Comparison of ENCODE assay signal across 8 cellular contexts in the genomic region with DNA sequence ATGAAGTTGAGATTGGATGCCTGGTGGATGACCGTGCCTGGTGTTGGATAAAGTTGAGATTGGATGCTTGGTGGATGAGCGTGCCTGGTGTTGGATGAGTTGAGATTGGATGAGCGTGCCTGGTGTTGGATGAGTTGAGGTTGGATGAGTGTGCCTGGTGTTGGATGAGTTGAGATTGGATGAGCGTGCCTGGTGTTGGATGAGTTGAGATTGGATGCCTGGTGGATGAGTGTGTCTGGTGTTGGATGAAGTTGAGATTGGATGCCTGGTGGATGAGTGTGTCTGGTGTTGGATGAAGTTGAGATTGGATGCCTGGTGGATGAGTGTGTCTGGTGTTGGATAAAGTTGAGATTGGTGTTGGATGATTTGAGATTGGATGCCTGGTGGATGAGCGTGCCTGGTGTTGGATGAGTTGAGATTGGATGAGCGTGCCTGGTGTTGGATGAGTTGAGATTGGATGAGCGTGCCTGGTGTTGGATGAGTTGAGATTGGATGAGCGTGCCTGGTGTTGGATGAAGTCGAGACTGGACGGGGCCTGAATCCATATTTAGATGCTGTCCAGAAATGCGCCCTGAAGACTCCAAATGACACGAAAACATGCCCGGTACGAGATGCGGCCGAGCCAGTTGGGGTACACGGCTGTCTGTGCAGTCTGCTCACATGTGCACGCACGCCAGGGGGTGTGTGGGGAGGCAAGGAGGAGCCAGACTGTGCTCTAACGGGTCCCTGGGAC. TPM values are rescaled to one million over a fixed set of nuclear protein-coding genes. Genes with fewer than 3 reads are reported as not detected.
DNase-seq lines count a peak whose midpoint lies in the region; ATAC-seq, FAIRE-seq and TF ChIP-seq lines count a peak whose summit lies in the region.
"Not testable (repeated sequence)": the region's sequence is repeated elsewhere in the genome, so short reads cannot be mapped to it uniquely, and the experiment has no call there.

No MANE protein-coding gene starts in this region.

- in situ Hi-C loops in GM12878 (cut with MboI): not testable (repeated sequence)

- H3K9me2 ChIP-seq in PC-3 (replicated peaks; ENCODE audit: low read length): not testable (repeated sequence)

- H3K4me3 ChIP-seq in PC-3 (ENCODE audit: low read length); GM12878; lower lobe of right lung; spleen: not testable (repeated sequence)

- TF ChIP-seq POLR2A in GM12878 (IDR thresholded peaks at IDR 0.05; ENCODE audit: low read depth, low read length); spleen (IDR thresholded peaks at IDR 0.05): not testable (repeated sequence)

- TF ChIP-seq EP300 in GM12878 (IDR thresholded peaks at IDR 0.05; ENCODE audit: borderline replicate concordance in 1 of 2, control insufficient read depth in 1 of 2, low read depth in 2 of 2, low read length in 2 of 2): not testable (repeated sequence)

- H3K27ac ChIP-seq in PC-3 (ENCODE audit: low read length) (peak overlapping the region; percentile 74), epithelial cell of prostate (peak overlapping the region; percentile 81)
- H3K27ac ChIP-seq in GM12878 (ENCODE audit: control insufficient read depth, insufficient read depth); lower lobe of right lung; spleen: not testable (repeated sequence)

- not testable (repeated sequence) for H3K9me3 ChIP-seq in PC-3 (ENCODE audit: low read length); GM12878 (replicated peaks; ENCODE audit: control insufficient read depth, insufficient read depth, low read length); lower lobe of right lung; spleen

- RAD21 ChIA-PET in GM12878 (lab: Charles Lee; ENCODE audit: unreplicated experiment): not testable (repeated sequence)

- not testable (repeated sequence) for H4K20me1 ChIP-seq in PC-3 (ENCODE audit: low read length); GM12878 (ENCODE audit: control insufficient read depth, insufficient read depth)

- CTCF ChIA-PET in PC-3 (lab: Charles Lee); GM12878 (lab: Yijun Ruan, JAX): not testable (repeated sequence)

- H2AFZ ChIP-seq in PC-3 (ENCODE audit: low read length); GM12878 (ENCODE audit: control insufficient read depth, low read depth, low read length): not testable (repeated sequence)

- FAIRE-seq in GM12878 (lab: Jason Lieb, UNC): not testable (repeated sequence)

- H3K36me3 ChIP-seq in PC-3 (ENCODE audit: low read depth, low read length): not testable (repeated sequence)
- H3K36me3 ChIP-seq in GM12878 (ENCODE audit: control insufficient read depth in 2 of 2, insufficient read depth in 2 of 2, low read length in 1 of 2) (peaks cover 4 to 31% of the 10 kb centered on the region in 2 experiments; a peak in 3 of 4 replicates), lower lobe of right lung (peaks cover 72% of the 10 kb centered on the region), spleen (peaks cover 0 to 95% (median 61%) of the 10 kb centered on the region in 6 donors)

- H3K27me3 ChIP-seq in PC-3 (ENCODE audit: low read length); GM12878 (replicated peaks in 1 of 2; ENCODE audit: control insufficient read depth in 2 of 2, insufficient read depth in 2 of 2, low read length in 1 of 2); lower lobe of right lung (ENCODE audit: low read depth); spleen (replicated peaks in 1 of 7): not testable (repeated sequence)

- not testable (repeated sequence) for H3F3A ChIP-seq in PC-3 (ENCODE audit: low read length, unreplicated experiment)

- SMC1A ChIA-PET in GM12878 (lab: Charles Lee; ENCODE audit: uncharacterized antibody, unreplicated experiment): not testable (repeated sequence)

- peak; percentile 35 for DNase-seq in HCEC 1CT
- peak; percentile 52 for DNase-seq in PC-3
- DNase-seq in T1000 (lab: John Stamatoyannopoulos, UW): peak; percentile 92
- DNase-seq in GM12878 (ENCODE audit: low read depth, low spot score); epithelial cell of prostate (ENCODE audit: low read depth, low spot score): not testable (repeated sequence)
- DNase-seq in Right ventricle myocardium superior: peak; percentile 28
- DNase-seq in lower lobe of right lung: peak; percentile 26
- DNase-seq in spleen: peak; percentile 49

- not testable (repeated sequence) for ATAC-seq in PC-3; GM12878; Right ventricle myocardium superior (ENCODE audit: poor library complexity); lower lobe of right lung

- BruUV-seq in PC-3 (replicated peaks; lab: Mats Ljungman, UMichigan): not testable (repeated sequence)
- TSS peak; percentile 40 for BruUV-seq in GM12878 (replicated peaks; lab: Mats Ljungman, UMichigan)

- H3K4me2 ChIP-seq in PC-3 (ENCODE audit: low read length); GM12878 (ENCODE audit: control insufficient read depth, insufficient read depth): not testable (repeated sequence)

- H3K4me1 ChIP-seq in PC-3 (ENCODE audit: insufficient read depth, low read length) (peaks cover 27% of the 10 kb centered on the region), spleen (peaks cover 0 to 14% (median 4%) of the 10 kb centered on the region in 6 donors)
- not testable (repeated sequence) for H3K4me1 ChIP-seq in GM12878 (ENCODE audit: control insufficient read depth, insufficient read depth, low read length); lower lobe of right lung

- intact Hi-C loops in PC-3 (cut with micrococcal nuclease); GM12878 (cut with micrococcal nuclease; ENCODE audit: unreplicated experiment); Right ventricle myocardium superior (cut with DNase I); lower lobe of right lung (cut with DNase I); spleen (cut with DNase I; ENCODE audit: low total_unique reads): not testable (repeated sequence)

- POLR2A ChIA-PET in PC-3 (lab: Charles Lee; ENCODE audit: unreplicated experiment); GM12878 (lab: Charles Lee): not testable (repeated sequence)

- H3K79me2 ChIP-seq in PC-3 (ENCODE audit: low read length): peaks cover 11% of the 10 kb centered on the region; the same call in 1 of the 2 replicates
- H3K79me2 ChIP-seq in GM12878 (ENCODE audit: control insufficient read depth, insufficient read depth, low read length): not testable (repeated sequence)

- not testable (repeated sequence) for TF ChIP-seq CTCF in PC-3 (conservative IDR thresholded peaks at IDR 0.05; ENCODE audit: low read depth, low read length); GM12878 (IDR thresholded peaks at IDR 0.05 in 2 of 3, conservative IDR thresholded peaks at IDR 0.05 in 1 of 3; ENCODE audit: control insufficient read depth in 2 of 3, extremely low read depth in 1 of 3, insufficient read depth in 1 of 3, low read depth in 3 of 3, low read length in 3 of 3); lower lobe of right lung (IDR thresholded peaks at IDR 0.05); spleen (IDR thresholded peaks at IDR 0.05 in 8 of 11, conservative IDR thresholded peaks at IDR 0.05 in 3 of 11)

- TF ChIP-seq RAD21 in GM12878 (IDR thresholded peaks at IDR 0.05; ENCODE audit: insufficient read depth, low read depth, low read length): not testable (repeated sequence)

- H3K9ac ChIP-seq in PC-3 (ENCODE audit: low read length); GM12878 (ENCODE audit: control insufficient read depth, insufficient read depth, low read length): not testable (repeated sequence)

- WGBS in GM12878 (ENCODE audit: insufficient coverage, insufficient replicate concordance, low lambda C conversion rate, missing lambda C conversion rate): 94% methylated on average over 20 of the region's 20 CpGs
- WGBS in spleen, 5 donors: 95 to 97% (median 96%) methylated on average over 20 of the region's 20 CpGs

RNA-seq across cellular contexts. Expression of a gene that starts 22.4 kb away (rescaled TPM):
- total RNA-seq in PC-3 (2014; rRNA removed) (6.2 and 11.2 TPM in 2 replicates), GM12878 (2014; rRNA removed) (5.1 and 5.3 TPM in 2 replicates), GM12878 (2014; rRNA removed; fragmentation: Illumina TruSeq; extraction: Trizol) (2.6 and 3.1 TPM in 2 replicates), GM12878 (2021) (14.2 and 16.8 TPM in 2 replicates), Right ventricle myocardium superior (6.7 TPM), lower lobe of right lung (27.9 TPM), spleen (10 to 100 TPM; 23.9 to 54.0 (median 37.1) TPM)
- 61.4 and 76.6 TPM in 2 replicates for total RNA-seq in GM12878 (2013; cell fraction: nucleolus; rRNA removed)
- 4.5 TPM for polyA plus RNA-seq in GM12878 (2011; ENCODE audit: low read depth)
- polyA plus RNA-seq in GM12878 (2011; rRNA removed) (3.2 and 3.7 TPM in 2 replicates), GM12878 (2014; fragmentation: Illumina TruSeq; extraction: Trizol) (2.7 and 3.6 TPM in 2 replicates), GM12878 (2014; fragmentation: Nextera tagmentation; extraction: Ambion mirVana) (under 1 TPM; 0.34 to 0.82 TPM), GM12878 (2014; rRNA removed) (8.5 and 11.7 TPM in 2 replicates), GM12878 (2016; fragmentation: Nextera tagmentation; extraction: Ambion mirVana) (1 to 10 TPM; 3.4 to 3.6 TPM), spleen (10 to 100 TPM in 2 of 3 donors, 1 to 10 TPM in 1; 3.0 to 15.5 (median 10.3) TPM)
- polyA plus RNA-seq in GM12878 (2011; cell fraction: cytosol; rRNA removed): 3.4 and 4.5 TPM in 2 replicates
- polyA plus RNA-seq in GM12878 (2011; cell fraction: nucleus; rRNA removed): 51.4 and 66.4 TPM in 2 replicates
- polyA plus RNA-seq in GM12878 (2012): 8.3 and 8.5 TPM in 2 replicates
- polyA minus RNA-seq in GM12878 (2011; rRNA and poly(A)+ RNA removed): 2.9 and 4.9 TPM in 2 replicates
- polyA minus RNA-seq in GM12878 (2011; cell fraction: cytosol; rRNA and poly(A)+ RNA removed): 1.5 and 3.3 TPM in 2 replicates
- 9.3 and 15.8 TPM in 2 replicates for polyA minus RNA-seq in GM12878 (2011; cell fraction: nucleus; rRNA and poly(A)+ RNA removed)

RNA-seq across cellular contexts. Expression of a gene that starts 34.9 kb away (rescaled TPM):
- total RNA-seq in PC-3 (2014; rRNA removed) (48.1 and 81.4 TPM in 2 replicates), GM12878 (2014; rRNA removed) (47.1 and 52.1 TPM in 2 replicates), GM12878 (2014; rRNA removed; fragmentation: Illumina TruSeq; extraction: Trizol) (19.2 and 23.9 TPM in 2 replicates), GM12878 (2021) (61.7 and 63.1 TPM in 2 replicates), Right ventricle myocardium superior (50.3 TPM), lower lobe of right lung (65.8 TPM), spleen (100 to 1,000 TPM in 1 of 7 donors, 10 to 100 TPM in 6; 64.3 to 112 (median 85.6) TPM)
- total RNA-seq in GM12878 (2013; cell fraction: nucleolus; rRNA removed): 57.4 and 73.6 TPM in 2 replicates
- 13.5 TPM for polyA plus RNA-seq in GM12878 (2011; ENCODE audit: low read depth)
- polyA plus RNA-seq in GM12878 (2011; rRNA removed) (35.0 and 57.0 TPM in 2 replicates), GM12878 (2014; fragmentation: Illumina TruSeq; extraction: Trizol) (8.8 and 21.4 TPM in 2 replicates), GM12878 (2014; fragmentation: Nextera tagmentation; extraction: Ambion mirVana) (1 to 10 TPM; 3.6 to 7.5 TPM), GM12878 (2014; rRNA removed) (63.7 and 67.3 TPM in 2 replicates), GM12878 (2016; fragmentation: Nextera tagmentation; extraction: Ambion mirVana) (10 to 100 TPM; 63.6 to 67.1 TPM), spleen (10 to 100 TPM; 46.6 to 76.5 (median 58.8) TPM)
- 70.9 and 100 TPM in 2 replicates for polyA plus RNA-seq in GM12878 (2011; cell fraction: cytosol; rRNA removed)
- 236 and 285 TPM in 2 replicates for polyA plus RNA-seq in GM12878 (2011; cell fraction: nucleus; rRNA removed)
- polyA plus RNA-seq in GM12878 (2012): 33.4 and 36.2 TPM in 2 replicates
- polyA minus RNA-seq in GM12878 (2011; rRNA and poly(A)+ RNA removed): 27.7 and 52.1 TPM in 2 replicates
- polyA minus RNA-seq in GM12878 (2011; cell fraction: cytosol; rRNA and poly(A)+ RNA removed): 26.6 and 31.9 TPM in 2 replicates
- 42.7 and 54.5 TPM in 2 replicates for polyA minus RNA-seq in GM12878 (2011; cell fraction: nucleus; rRNA and poly(A)+ RNA removed)
